9 cellular contexts compared by ENCODE assay signal in genomic region chr11:35305670-35306382, GRCh38.
DNase-seq lines count a peak whose midpoint lies in the region; ATAC-seq and TF ChIP-seq lines count a peak whose summit lies in the region.
"Had no signal": no experiment of that assay in that cellular context is flagged by ENCODE, and none has a peak within 500 bp of the region (broad histone marks: within the 10 kb centered on the region; RNA-seq: fewer than 3 reads in every experiment).

No MANE protein-coding gene starts in this region.

- TF ChIP-seq POLR2A in sigmoid colon (IDR thresholded peaks at IDR 0.05): no peak

- intact Hi-C loops in sigmoid colon (cut with DNase I): loop anchor here (5.0 to 10.0 kb wide), 3 partner anchors 86 to 381 kb away; no protein-coding TSS in a partner anchor

- no peaks in the 10 kb centered on the region for H4K20me1 ChIP-seq in fibroblast of lung (ENCODE audit: control insufficient read depth, extremely low read depth, insufficient read depth, low read length)

- H3K4me3 Mint-ChIP-seq in CD4-positive, CD25-positive, alpha-beta regulatory T cell: peak overlapping the region in 2 of 4 donors; percentile 16 to 71

- H3K79me2 ChIP-seq in fibroblast of lung (ENCODE audit: control insufficient read depth, insufficient read depth, low read length): no peaks in the 10 kb centered on the region

- no peaks in the 10 kb centered on the region for H3K36me3 ChIP-seq in CD4-positive, CD25-positive, alpha-beta regulatory T cell (ENCODE audit: control insufficient read depth, insufficient read depth, low read length)
- H3K36me3 ChIP-seq in fibroblast of lung (ENCODE audit: control insufficient read depth, insufficient read depth, low read length) (no peaks in the 10 kb centered on the region), sigmoid colon (no peaks in the 10 kb centered on the region)

- H3K4me3 ChIP-seq in CD4-positive, CD25-positive, alpha-beta regulatory T cell (ENCODE audit: low read depth, low read length): peak overlapping the region; percentile 7
- no peak overlapping the region for H3K4me3 ChIP-seq in fibroblast of lung (replicated peaks in 1 of 4; ENCODE audit: control extremely low read depth in 1 of 4, insufficient read depth in 1 of 4, low read depth in 3 of 4, low read length in 4 of 4)
- H3K4me3 ChIP-seq in sigmoid colon: no peak overlapping the region
- H3K4me3 ChIP-seq: right lobe of liver had no signal

- no peak for TF ChIP-seq EP300 in sigmoid colon (IDR thresholded peaks at IDR 0.05)

- TF ChIP-seq CTCF in fibroblast of lung (conservative IDR thresholded peaks at IDR 0.05 in 1 of 2, IDR thresholded peaks at IDR 0.05 in 1 of 2; ENCODE audit: low read depth in 1 of 2, low read length in 2 of 2) (peak; percentile 49 to 75), sigmoid colon (IDR thresholded peaks at IDR 0.05) (peak; percentile 21 to 45 (median 43))

- no peaks in the 10 kb centered on the region for H3K9me3 ChIP-seq in CD4-positive, CD25-positive, alpha-beta regulatory T cell (ENCODE audit: control insufficient read depth in 2 of 2, low read length in 2 of 2)
- H3K9me3 ChIP-seq in fibroblast of lung (ENCODE audit: control insufficient read depth, insufficient read depth, low read depth, low read length) (no peaks in the 10 kb centered on the region), sigmoid colon (no peaks in the 10 kb centered on the region)
- H3K9me3 ChIP-seq: right lobe of liver had no signal

- peaks cover 0 to 27% (median 19%) of the 10 kb centered on the region in 4 donors for H3K4me1 Mint-ChIP-seq in CD4-positive, CD25-positive, alpha-beta regulatory T cell

- no peaks in the 10 kb centered on the region for H3K27me3 Mint-ChIP-seq in CD4-positive, CD25-positive, alpha-beta regulatory T cell

- no peaks in the 10 kb centered on the region for H3K27me3 ChIP-seq in CD4-positive, CD25-positive, alpha-beta regulatory T cell (ENCODE audit: control insufficient read depth, insufficient read depth, low read length)
- no peaks in the 10 kb centered on the region for H3K27me3 ChIP-seq in fibroblast of lung (ENCODE audit: control insufficient read depth, insufficient read depth, low read length)
- no peaks in the 10 kb centered on the region for H3K27me3 ChIP-seq in sigmoid colon
- H3K27me3 ChIP-seq: right lobe of liver had no signal

- no peaks in the 10 kb centered on the region for H3K4me1 ChIP-seq in CD4-positive, CD25-positive, alpha-beta regulatory T cell (ENCODE audit: control insufficient read depth, insufficient read depth, low read length, poor library complexity, severe bottlenecking)
- H3K4me1 ChIP-seq in fibroblast of lung (ENCODE audit: control insufficient read depth, extremely low read depth, insufficient read depth, low read length) (peaks cover 17% of the 10 kb centered on the region), sigmoid colon (peaks cover 0 to 23% (median 9%) of the 10 kb centered on the region in 4 donors)

- peak; percentile 24 to 55 for ATAC-seq in CD4-positive, CD25-positive, alpha-beta regulatory T cell (ENCODE audit: low read depth in 2 of 2)
- peak; percentile 53 for ATAC-seq in GM18909 (IDR thresholded peaks at IDR 0.05; ENCODE audit: poor library complexity, unreplicated experiment)
- ATAC-seq in GM18858 (IDR thresholded peaks at IDR 0.05; ENCODE audit: unreplicated experiment): no peak
- ATAC-seq in HG03521 (IDR thresholded peaks at IDR 0.05; ENCODE audit: unreplicated experiment): no peak

- no peaks in the 10 kb centered on the region for H3K36me3 Mint-ChIP-seq in CD4-positive, CD25-positive, alpha-beta regulatory T cell

- 63 to 69% methylated on average over 14 of the region's 14 CpGs for WGBS in sigmoid colon, 2 donors

- peak overlapping the region; percentile 89 to 95 (median 93) for H3K27ac Mint-ChIP-seq in CD4-positive, CD25-positive, alpha-beta regulatory T cell

- H3K9me3 Mint-ChIP-seq in CD4-positive, CD25-positive, alpha-beta regulatory T cell: no peaks in the 10 kb centered on the region

- DNase-seq in CD4-positive, CD25-positive, alpha-beta regulatory T cell: peak; percentile 10 to 45 (median 32)
- DNase-seq in NCI-H1092 treated with DMSO at 0.1 percent for 48 hours (lab: John Stamatoyannopoulos, UW) (peak; percentile 35), activated T-cell treated with anti-CD3 and anti-CD28 coated beads for 1 hour (ENCODE audit: low read depth) (peak; percentile 13), fibroblast of lung (ENCODE audit: low read depth in 2 of 2) (peak; percentile 48 to 77), sigmoid colon (no peak)
- DNase-seq: right lobe of liver had no signal

- H3K27ac ChIP-seq in CD4-positive, CD25-positive, alpha-beta regulatory T cell (ENCODE audit: insufficient read depth, low read length, poor library complexity, severe bottlenecking): no peak overlapping the region
- H3K27ac ChIP-seq in fibroblast of lung (ENCODE audit: insufficient read depth, low read length) (peak overlapping the region; percentile 93), sigmoid colon (no peak overlapping the region)

- H3K4me2 ChIP-seq in fibroblast of lung (ENCODE audit: extremely low read depth, insufficient read depth, low read length): no peak overlapping the region

- no peak overlapping the region for H3K9ac ChIP-seq in fibroblast of lung (ENCODE audit: insufficient read depth, low read length)

- H2AFZ ChIP-seq in fibroblast of lung (ENCODE audit: low read length): no peak overlapping the region

Comparison
In these comparisons a context has a peak if more than half of its experiments do, and no peak if none do; other contexts are left out.
1. ATAC-seq: peak in CD4-positive, CD25-positive, alpha-beta regulatory T cell (2 of 2) and GM18909 (single experiment); none in GM18858 (single experiment) and HG03521 (single experiment).